8 cellular contexts compared by ENCODE assay signal in genomic region chr3:129439381-129439816, GRCh38. TPM values are rescaled to one million over a fixed set of nuclear protein-coding genes. Genes with fewer than 3 reads are reported as not detected.
A peak's percentile ranks its signal among the peaks of the same experiment; 100 is the strongest.
DNase-seq lines count a peak whose midpoint lies in the region; TF ChIP-seq lines count a peak whose summit lies in the region.

No MANE protein-coding gene starts in this region.

- peak overlapping the region; percentile 89 for H3K4me3 ChIP-seq in Caco-2 (ENCODE audit: low read depth, low read length)
- peak overlapping the region; percentile 74 for H3K4me3 ChIP-seq in H7 (ENCODE audit: insufficient read depth, low read depth, low read length)
- peak overlapping the region; percentile 64 to 93 (median 84) for H3K4me3 ChIP-seq in esophagus squamous epithelium

- DNase-seq in Caco-2 = no peak
- DNase-seq in H7 = peak; percentile 66
- DNase-seq in NCI-H1105 (lab: John Stamatoyannopoulos, UW) = peak; percentile 35
- DNase-seq in activated CD8-positive, alpha-beta memory T cell treated with anti-CD3 and anti-CD28 coated beads, Interleukin-2, amount 50 U/mL, for 1 hour (ENCODE audit: extremely low read depth) = peak; percentile 9
- peak; percentile 49 for DNase-seq in esophagus squamous epithelium (lab: John Stamatoyannopoulos, UW)
- DNase-seq in type B pancreatic cell (ENCODE audit: extremely low spot score, unreplicated experiment) = no peak
- no peak for DNase-seq in SHP77 treated with DMSO at 0.1 percent for 48 hours (lab: John Stamatoyannopoulos, UW)

- H3K9me3 Mint-ChIP-seq in Caco-2 (ENCODE audit: unreplicated experiment) (no peaks in the 10 kb centered on the region), nephron (no peaks in the 10 kb centered on the region), type B pancreatic cell (no peaks in the 10 kb centered on the region)

- peak overlapping the region; percentile 89 to 99 (median 91) for H3K27ac ChIP-seq in esophagus squamous epithelium

- TF ChIP-seq CTCF in Caco-2 (IDR thresholded peaks at IDR 0.05; ENCODE audit: insufficient read depth in 1 of 2, low read depth in 1 of 2, low read length in 1 of 2, severe bottlenecking in 1 of 2, unreplicated experiment in 1 of 2) (no peak), esophagus squamous epithelium (IDR thresholded peaks at IDR 0.05) (no peak), nephron (IDR thresholded peaks at IDR 0.05; ENCODE audit: unreplicated experiment in 3 of 3) (no peak), type B pancreatic cell (conservative IDR thresholded peaks at IDR 0.05) (no peak)

- H3K36me3 ChIP-seq in Caco-2 (ENCODE audit: control insufficient read depth, insufficient read depth, low read length) (no peaks in the 10 kb centered on the region), H7 (replicated peaks; ENCODE audit: control insufficient read depth, insufficient read depth, low read length) (peaks cover 15% of the 10 kb centered on the region), esophagus squamous epithelium (peaks cover 0 to 36% (median 0%) of the 10 kb centered on the region in 3 donors)

- H3K36me3 Mint-ChIP-seq in Caco-2 (ENCODE audit: insufficient read depth, unreplicated experiment) = peaks cover 43% of the 10 kb centered on the region
- H3K36me3 Mint-ChIP-seq in nephron (ENCODE audit: low read depth) = peaks cover 21% of the 10 kb centered on the region
- H3K36me3 Mint-ChIP-seq in type B pancreatic cell = peaks cover 6% of the 10 kb centered on the region

- TSS peak; percentile 56 for BruUV-seq in Caco-2 (replicated peaks; lab: Mats Ljungman, UMichigan)

- intact Hi-C loops in Caco-2 (cut with micrococcal nuclease; ENCODE audit: unreplicated experiment) (loop anchor here (5.0 kb wide), 1 partner anchor 57 kb away; no protein-coding TSS in a partner anchor), esophagus squamous epithelium (cut with DNase I) (no loop called here)

- no peak for TF ChIP-seq POLR2A in esophagus squamous epithelium (IDR thresholded peaks at IDR 0.05)

- H3K4me1 Mint-ChIP-seq in Caco-2 (ENCODE audit: low read depth, unreplicated experiment) (peaks cover 34% of the 10 kb centered on the region), nephron (peaks cover 72% of the 10 kb centered on the region), type B pancreatic cell (ENCODE audit: unreplicated experiment) (peaks cover 50% of the 10 kb centered on the region)

- POLR2A ChIA-PET in Caco-2 (lab: Charles Lee) = interaction anchor here (0.7 to 1.3 kb wide), 5 partner anchors 10 to 187 kb away, joined by 3 to 5 read pairs (median 4); partner anchors contain the start of gene EFCAB12

- H3K27me3 ChIP-seq in Caco-2 (replicated peaks; ENCODE audit: control insufficient read depth, insufficient read depth, low read length) (no peaks in the 10 kb centered on the region), H7 (ENCODE audit: control insufficient read depth, insufficient read depth, low read length) (no peaks in the 10 kb centered on the region), esophagus squamous epithelium (no peaks in the 10 kb centered on the region)

- H3K4me1 ChIP-seq in Caco-2 (peaks cover 14% of the 10 kb centered on the region), esophagus squamous epithelium (peaks cover 0 to 78% (median 41%) of the 10 kb centered on the region in 3 donors)

- CTCF ChIA-PET in Caco-2 (lab: Charles Lee) = interaction anchor here (0.6 to 1.8 kb wide), 5 partner anchors 8 to 454 kb away, joined by 3 to 7 read pairs (median 3); no protein-coding TSS in a partner anchor

- H3K27me3 Mint-ChIP-seq in Caco-2 (ENCODE audit: insufficient read depth, unreplicated experiment) (no peaks in the 10 kb centered on the region), nephron (ENCODE audit: low read depth) (no peaks in the 10 kb centered on the region), type B pancreatic cell (no peaks in the 10 kb centered on the region)

- H3K27ac Mint-ChIP-seq in Caco-2 (ENCODE audit: unreplicated experiment) (peak overlapping the region; percentile 96), nephron (peak overlapping the region; percentile 90 to 95 (median 94)), type B pancreatic cell (peak overlapping the region; percentile 96)

- no peaks in the 10 kb centered on the region for H3K9me3 ChIP-seq in Caco-2
- no peaks in the 10 kb centered on the region for H3K9me3 ChIP-seq in esophagus squamous epithelium

- H3K4me3 Mint-ChIP-seq in Caco-2 (ENCODE audit: unreplicated experiment) = peak overlapping the region; percentile 90
- peak overlapping the region; percentile 94 to 99 (median 96) for H3K4me3 Mint-ChIP-seq in nephron
- H3K4me3 Mint-ChIP-seq in type B pancreatic cell = peak overlapping the region; percentile 96

- WGBS in esophagus squamous epithelium, 2 donors = 0 to 1% methylated on average over 6 to 8 of the region's 16 CpGs

RNA-seq across cellular contexts. Expression of gene MBD4, which starts 0.3 kb away (rescaled TPM):
- total RNA-seq in Caco-2 (2022) (33.5 and 39.8 TPM in 2 replicates), esophagus squamous epithelium (10 to 100 TPM; 10.9 to 21.5 (median 17.6) TPM), type B pancreatic cell (ENCODE audit: low replicate concordance) (22.6 and 28.6 TPM in 2 replicates)
- total RNA-seq in H7 (2014; rRNA removed; shearing (Covaris generic)) = 25.1 and 37.4 TPM in 2 replicates

RNA-seq across cellular contexts. Expression of gene IFT122, which starts 0.6 kb away (rescaled TPM):
- total RNA-seq in Caco-2 (2022) (21.9 and 30.0 TPM in 2 replicates), esophagus squamous epithelium (10 to 100 TPM in 2 of 4 donors, 1 to 10 TPM in 2; 6.0 to 26.5 (median 11.5) TPM), type B pancreatic cell (ENCODE audit: low replicate concordance) (16.9 and 41.6 TPM in 2 replicates)
- total RNA-seq in H7 (2014; rRNA removed; shearing (Covaris generic)) = 15.0 and 22.0 TPM in 2 replicates

RNA-seq across cellular contexts. Expression of gene EFCAB12, which starts 11.0 kb away (rescaled TPM):
- 0.14 and 0.49 TPM in 2 replicates for total RNA-seq in Caco-2 (2022)
- total RNA-seq in H7 (2014; rRNA removed; shearing (Covaris generic)) = 0.10 and 0.44 TPM in 2 replicates
- under 1 TPM in 1 of 4 donors, not detected in 3; under 0.01 TPM for total RNA-seq in esophagus squamous epithelium
- 1.2 and 6.0 TPM in 2 replicates for total RNA-seq in type B pancreatic cell (ENCODE audit: low replicate concordance)

Comparison
In these comparisons a context has a peak if more than half of its experiments do, and no peak if none do; other contexts are left out.
1. DNase-seq: peak in H7 (single experiment), NCI-H1105 (single experiment), activated CD8-positive, alpha-beta memory T cell treated with anti-CD3 and anti-CD28 coated beads, Interleukin-2, amount 50 U/mL, for 1 hour (single experiment) and esophagus squamous epithelium (single experiment); none in Caco-2 (0 of 2), type B pancreatic cell (single experiment) and SHP77 treated with DMSO at 0.1 percent for 48 hours (single experiment).
2. Peak in every context shown above with its lines, with median percentiles within 50 percentile points of each other: H3K4me3 ChIP-seq, H3K27ac Mint-ChIP-seq and H3K4me3 Mint-ChIP-seq.